In genomic region chr5:56814361-56814962, GRCh38 we compare ENCODE assay signal across 8 cellular contexts. TPM values are rescaled to one million over a fixed set of nuclear protein-coding genes. Genes with fewer than 3 reads are reported as not detected.
A peak's percentile ranks its signal among the peaks of the same experiment; 100 is the strongest.
DNase-seq lines count a peak whose midpoint lies in the region; ATAC-seq and TF ChIP-seq lines count a peak whose summit lies in the region.

No MANE protein-coding gene starts in this region.

- POLR2A ChIA-PET in OCI-LY7 (lab: Charles Lee): interaction anchor here (0.6 to 3.6 kb wide), 5 partner anchors 8 to 243 kb away, joined by 3 to 14 read pairs (median 4); no protein-coding TSS in a partner anchor

- H3K27me3 Mint-ChIP-seq in activated naive CD8-positive, alpha-beta T cell treated with anti-CD3 and anti-CD28 coated beads for 36 hours: peaks cover 3% of the 10 kb centered on the region

- H3K4me1 Mint-ChIP-seq in activated naive CD8-positive, alpha-beta T cell treated with anti-CD3 and anti-CD28 coated beads for 36 hours: peaks cover 33% of the 10 kb centered on the region

- peak overlapping the region; percentile 74 for H3K27ac ChIP-seq in OCI-LY7 (ENCODE audit: low read depth, low read length, poor library complexity, severe bottlenecking)

- H4K20me1 ChIP-seq in OCI-LY7 (ENCODE audit: insufficient read depth, low read length): peaks cover 23% of the 10 kb centered on the region

- TF ChIP-seq CTCF in GM12875 (IDR thresholded peaks at IDR 0.05; ENCODE audit: borderline replicate concordance, insufficient read depth, low read depth, low read length): no peak
- no peak for TF ChIP-seq CTCF in OCI-LY7 (conservative IDR thresholded peaks at IDR 0.05; ENCODE audit: low read length)

- H3K4me1 ChIP-seq in OCI-LY7 (ENCODE audit: insufficient read depth, low read length, poor library complexity, severe bottlenecking): peaks cover 48% of the 10 kb centered on the region

- H3K9me3 ChIP-seq in OCI-LY7 (ENCODE audit: low read length): no peaks in the 10 kb centered on the region

- H3K4me3 ChIP-seq in GM12875 (ENCODE audit: low read depth, low read length) (peak overlapping the region; percentile 83), OCI-LY7 (ENCODE audit: low read depth, low read length, poor library complexity, severe bottlenecking) (peak overlapping the region; percentile 95)

- peak overlapping the region; percentile 98 for H3K4me2 ChIP-seq in OCI-LY7 (ENCODE audit: low read length)

- CTCF ChIA-PET in OCI-LY7 (lab: Charles Lee; ENCODE audit: unreplicated experiment): no interaction called here

- H3K27ac Mint-ChIP-seq in activated naive CD8-positive, alpha-beta T cell treated with anti-CD3 and anti-CD28 coated beads for 36 hours: peak overlapping the region; percentile 85

- no TSS peak for BruUV-seq in OCI-LY7 (replicated peaks; lab: Mats Ljungman, UMichigan)

- intact Hi-C loops in OCI-LY7 (cut with micrococcal nuclease; ENCODE audit: unreplicated experiment): loop anchor here (2.0 kb wide), 3 partner anchors 80 to 358 kb away; no protein-coding TSS in a partner anchor
- intact Hi-C loops in left ventricle myocardium superior (cut with micrococcal nuclease): no loop called here

- peak; percentile 57 for DNase-seq in OCI-LY7 (ENCODE audit: low spot score)
- DNase-seq in activated naive CD8-positive, alpha-beta T cell treated with anti-CD3 and anti-CD28 coated beads for 36 hours: peak; percentile 33
- peak; percentile 54 for DNase-seq in left ventricle myocardium superior
- DNase-seq in retina: peak; percentile 64
- no peak for DNase-seq in NCI-H2227 (lab: John Stamatoyannopoulos, UW; ENCODE audit: unreplicated experiment)
- DNase-seq in NCI-H187 treated with DMSO at 0.1 percent for 48 hours (lab: John Stamatoyannopoulos, UW): no peak

- H3K79me2 ChIP-seq in OCI-LY7 (ENCODE audit: insufficient read depth, low read depth, low read length): peaks cover 41% of the 10 kb centered on the region

- no peaks in the 10 kb centered on the region for H3K36me3 ChIP-seq in OCI-LY7 (ENCODE audit: insufficient read depth, low read length)

- H3K36me3 Mint-ChIP-seq in activated naive CD8-positive, alpha-beta T cell treated with anti-CD3 and anti-CD28 coated beads for 36 hours: peaks cover 3% of the 10 kb centered on the region

- no peaks in the 10 kb centered on the region for H3K9me3 Mint-ChIP-seq in activated naive CD8-positive, alpha-beta T cell treated with anti-CD3 and anti-CD28 coated beads for 36 hours

- peak overlapping the region; percentile 75 for H2AFZ ChIP-seq in OCI-LY7 (ENCODE audit: low read length)

- peak overlapping the region; percentile 88 for H3K4me3 Mint-ChIP-seq in activated naive CD8-positive, alpha-beta T cell treated with anti-CD3 and anti-CD28 coated beads for 36 hours

- peak; percentile 19 for ATAC-seq in left ventricle myocardium superior
- no peak for ATAC-seq in HG03439 (IDR thresholded peaks at IDR 0.05; ENCODE audit: unreplicated experiment)

- no peaks in the 10 kb centered on the region for H3K9me2 ChIP-seq in OCI-LY7 (ENCODE audit: insufficient read depth, low read length)

RNA-seq across cellular contexts. Expression of gene MAP3K1, which starts 0.9 kb away (rescaled TPM):
- total RNA-seq in OCI-LY7 (2014; rRNA removed; shearing (Covaris generic)): 25.9 and 29.9 TPM in 2 replicates
- total RNA-seq in OCI-LY7 (2022): 29.4 and 31.5 TPM in 2 replicates
- 10 to 100 TPM; 10.1 to 10.6 TPM for total RNA-seq in activated naive CD8-positive, alpha-beta T cell treated with anti-CD3 and anti-CD28 coated beads for 36 hours
- 6.5 TPM for total RNA-seq in left ventricle myocardium superior

Comparison
In these comparisons a context has a peak if more than half of its experiments do, and no peak if none do; other contexts are left out.
1. DNase-seq: peak in OCI-LY7 (single experiment), activated naive CD8-positive, alpha-beta T cell treated with anti-CD3 and anti-CD28 coated beads for 36 hours (single experiment), left ventricle myocardium superior (single experiment) and retina (single experiment); none in NCI-H2227 (single experiment) and NCI-H187 treated with DMSO at 0.1 percent for 48 hours (single experiment).